16 cellular contexts compared by ENCODE assay signal in the genomic region with DNA sequence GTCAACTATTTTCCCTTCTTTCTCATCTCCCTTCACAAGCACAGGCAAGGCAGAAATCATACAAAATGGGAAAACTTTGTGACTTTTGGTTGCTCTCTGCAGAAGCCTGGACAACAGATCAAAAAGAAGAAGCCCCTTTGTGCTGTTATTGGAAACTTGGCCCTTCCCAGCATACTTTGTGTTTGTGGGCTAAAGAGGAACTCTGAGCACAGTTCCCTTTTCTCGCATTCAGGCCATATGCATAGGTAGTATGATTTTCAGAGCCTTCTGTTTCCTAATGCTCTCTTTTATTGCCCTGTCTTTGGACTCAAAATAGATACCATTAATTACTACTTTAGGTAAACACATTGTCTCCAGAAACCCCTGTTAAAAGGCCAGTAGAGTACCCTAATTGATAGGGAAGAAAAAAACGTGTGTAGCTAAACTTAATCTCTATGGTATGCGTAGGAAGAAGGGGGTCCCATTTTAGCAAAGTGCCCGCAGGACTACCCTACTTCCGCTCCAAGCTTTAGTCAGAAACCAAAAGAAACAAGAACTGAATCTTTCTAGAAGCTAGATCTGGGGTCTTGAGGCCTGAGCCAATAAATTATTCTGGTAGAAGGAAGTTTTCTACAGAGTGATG. TPM values are rescaled to one million over a fixed set of nuclear protein-coding genes. Genes with fewer than 3 reads are reported as not detected.
DNase-seq lines count a peak whose midpoint lies in the region; ATAC-seq lines count a peak whose summit lies in the region.
"Had no signal": no experiment of that assay in that cellular context is flagged by ENCODE, and none has a peak within 500 bp of the region (broad histone marks: within the 10 kb centered on the region; RNA-seq: fewer than 3 reads in every experiment).

No MANE protein-coding gene starts in this region.

- CTCF ChIA-PET in naive thymus-derived CD4-positive, alpha-beta T cell (lab: Charles Lee): no interaction called here

- peaks cover 23 to 79% (median 72%) of the 10 kb centered on the region in 7 donors for H3K4me1 Mint-ChIP-seq in naive thymus-derived CD4-positive, alpha-beta T cell

- H3K4me3 Mint-ChIP-seq in naive thymus-derived CD4-positive, alpha-beta T cell: peak overlapping the region in 2 of 10 donors; percentile 8 to 16

- peaks cover 33 to 47% of the 10 kb centered on the region in 2 donors for H3K4me1 ChIP-seq in naive thymus-derived CD4-positive, alpha-beta T cell (ENCODE audit: control insufficient read depth in 2 of 2, insufficient read depth in 2 of 2, low read length in 2 of 2)

- ATAC-seq in GM18858 (IDR thresholded peaks at IDR 0.05; ENCODE audit: unreplicated experiment): peak; percentile 20
- ATAC-seq in HG03025 (IDR thresholded peaks at IDR 0.05; ENCODE audit: low FRiP score, unreplicated experiment): peak; percentile 33
- ATAC-seq in naive thymus-derived CD4-positive, alpha-beta T cell: peak; percentile 50

- POLR2A ChIA-PET in naive thymus-derived CD4-positive, alpha-beta T cell (lab: Charles Lee): interaction anchor here (0.7 kb wide), 1 partner anchor 362 kb away, joined by 3 read pairs; no protein-coding TSS in a partner anchor

- H3K27ac Mint-ChIP-seq in naive thymus-derived CD4-positive, alpha-beta T cell: peak overlapping the region in 2 of 9 donors; percentile 32 to 62

- DNase-seq in SKM-1 treated with dmso at 0.1 percent for 144 hours (lab: John Stamatoyannopoulos, UW; ENCODE audit: unreplicated experiment): peak; percentile 65
- DNase-seq in naive thymus-derived CD4-positive, alpha-beta T cell: no peak
- no peak for DNase-seq in HPDE6-E6E7 (ENCODE audit: extremely low spot score)
- no peak for DNase-seq in islet precursor cell
- no peak for DNase-seq in NCI-H1930 (lab: John Stamatoyannopoulos, UW)
- DNase-seq in NCI-H524 (lab: John Stamatoyannopoulos, UW): no peak
- DNase-seq: activated T-cell treated with anti-CD3 and anti-CD28 coated beads, Interleukin-2, amount 50 U/mL, for 48 hours; cortex of kidney; heart right ventricle; NCI-H1105 treated with DMSO at 0.1 percent for 48 hours; stimulated activated CD4-positive, alpha-beta T cell treated with anti-CD3 and anti-CD28 coated beads, Interleukin-1b, Interleukin-23, amount 100 ng/mL, for 48 hours had no signal

- H3K27me3 Mint-ChIP-seq in naive thymus-derived CD4-positive, alpha-beta T cell: no peaks in the 10 kb centered on the region

- H3K4me3 ChIP-seq in naive thymus-derived CD4-positive, alpha-beta T cell (ENCODE audit: low read length): no peak overlapping the region
- H3K4me3 ChIP-seq: thoracic aorta had no signal

- intact Hi-C loops in naive thymus-derived CD4-positive, alpha-beta T cell (cut with micrococcal nuclease): no loop called here

- H3K36me3 Mint-ChIP-seq in naive thymus-derived CD4-positive, alpha-beta T cell: peaks cover 0 to 28% (median 0%) of the 10 kb centered on the region in 5 donors

- H3K27me3 ChIP-seq in naive thymus-derived CD4-positive, alpha-beta T cell (ENCODE audit: control insufficient read depth in 2 of 2, insufficient read depth in 2 of 2, low read length in 2 of 2): no peaks in the 10 kb centered on the region

- no peaks in the 10 kb centered on the region for H3K36me3 ChIP-seq in naive thymus-derived CD4-positive, alpha-beta T cell (ENCODE audit: control insufficient read depth in 2 of 3, insufficient read depth in 3 of 3, low read length in 3 of 3)
- H3K36me3 ChIP-seq: thoracic aorta had no signal

- no peak overlapping the region for H3K27ac ChIP-seq in naive thymus-derived CD4-positive, alpha-beta T cell (ENCODE audit: low read depth, low read length)
- H3K27ac ChIP-seq: thoracic aorta had no signal

- H3K9me3 ChIP-seq in naive thymus-derived CD4-positive, alpha-beta T cell (ENCODE audit: control insufficient read depth in 2 of 3, low read length in 3 of 3): no peaks in the 10 kb centered on the region
- H3K9me3 ChIP-seq: heart right ventricle, thoracic aorta had no signal

- H3K9me3 Mint-ChIP-seq in naive thymus-derived CD4-positive, alpha-beta T cell: peaks cover 0 to 4% (median 0%) of the 10 kb centered on the region in 11 donors

RNA-seq across cellular contexts. Expression of a gene that starts 26.6 kb away (rescaled TPM):
- 1 to 10 TPM in 2 of 5 experiments, under 1 TPM in 2, not detected in 1; 0.32 to 1.8 (median 1.0) TPM for total RNA-seq in naive thymus-derived CD4-positive, alpha-beta T cell
- under 1 TPM in 1 of 2 donors, not detected in 1; 0.21 TPM for polyA plus RNA-seq in naive thymus-derived CD4-positive, alpha-beta T cell
- total RNA-seq: myocyte, SK-MEL-5 had no signal
